ENCODE assay signal across 1 cellular context in genomic region chr6:79076881-79077641, GRCh38.
A peak's percentile ranks its signal among the peaks of the same experiment; 100 is the strongest.
TF ChIP-seq lines count a peak whose summit lies in the region.

No MANE protein-coding gene starts in this region.

TF ChIP-seq in K562, 482 proteins besides CTCF, POLR2A, EP300 and RAD21 (continued from another document and continues in another):
- TF ChIP-seq USF1 (CRISPR knock-in tag; IDR thresholded peaks at IDR 0.05) (no peak), FOSL1 (tag; conservative IDR thresholded peaks at IDR 0.05) (peak; percentile 42), PHF8 (IDR thresholded peaks at IDR 0.05; ENCODE audit: borderline replicate concordance, low read length) (peak; percentile 6; the same call in 1 of the 2 replicates), SMARCC2 (IDR thresholded peaks at IDR 0.05; ENCODE audit: low read depth) (no peak), PTBP1 (IDR thresholded peaks at IDR 0.05; ENCODE audit: low read depth, low read length) (no peak), MCM5 (IDR thresholded peaks at IDR 0.05; ENCODE audit: low read depth) (no peak), CXXC5 (CRISPR knock-in tag; IDR thresholded peaks at IDR 0.05) (peak; percentile 82), ZNF253 (CRISPR knock-in tag; conservative IDR thresholded peaks at IDR 0.05) (no peak), RBBP5 (IDR thresholded peaks at IDR 0.05; ENCODE audit: borderline replicate concordance, insufficient read depth, low read length, poor library complexity, severe bottlenecking) (peak; percentile 90), ATF1 (CRISPR knock-in tag; IDR thresholded peaks at IDR 0.05) (no peak), ATF1 (tag; IDR thresholded peaks at IDR 0.05) (peak; percentile 74), SOX6 (IDR thresholded peaks at IDR 0.05) (peak; percentile 75), RBFOX2 (IDR thresholded peaks at IDR 0.05; ENCODE audit: low read depth, low read length) (peak; percentile 88), DMBX1 (CRISPR knock-in tag; IDR thresholded peaks at IDR 0.05; ENCODE audit: borderline replicate concordance) (peak; percentile 80; the same call in 1 of the 2 replicates), ELF1 (tag; IDR thresholded peaks at IDR 0.05) (no peak), JUNB (CRISPR knock-in tag; conservative IDR thresholded peaks at IDR 0.05) (no peak), MIER1 (IDR thresholded peaks at IDR 0.05; ENCODE audit: low read depth) (no peak), RERE (CRISPR knock-in tag; IDR thresholded peaks at IDR 0.05; ENCODE audit: borderline replicate concordance) (no peak), ETV6 (IDR thresholded peaks at IDR 0.05; ENCODE audit: borderline replicate concordance in 1 of 2, low read depth in 2 of 2, low read length in 1 of 2) (no peak), ETV6 (CRISPR knock-in tag; IDR thresholded peaks at IDR 0.05; ENCODE audit: borderline replicate concordance) (no peak), THRAP3 (IDR thresholded peaks at IDR 0.05; ENCODE audit: borderline replicate concordance) (no peak), ZC3H4 (CRISPR knock-in tag; IDR thresholded peaks at IDR 0.05; ENCODE audit: borderline replicate concordance) (no peak), ZNF143 (CRISPR knock-in tag; IDR thresholded peaks at IDR 0.05) (no peak), ZNF12 (CRISPR knock-in tag; IDR thresholded peaks at IDR 0.05) (no peak), ZNF717 (CRISPR knock-in tag; IDR thresholded peaks at IDR 0.05) (no peak), NR2F6 (CRISPR knock-in tag; IDR thresholded peaks at IDR 0.05) (no peak), DDX20 (tag; IDR thresholded peaks at IDR 0.05; ENCODE audit: low read depth) (no peak), ILK (tag; IDR thresholded peaks at IDR 0.05; ENCODE audit: borderline replicate concordance, low read depth) (no peak), ZNF282 (CRISPR knock-in tag; IDR thresholded peaks at IDR 0.05) (no peak), WHSC1 (IDR thresholded peaks at IDR 0.05; ENCODE audit: low read length) (no peak), TCF3 (CRISPR knock-in tag; IDR thresholded peaks at IDR 0.05) (no peak), ETV5 (CRISPR knock-in tag; IDR thresholded peaks at IDR 0.05; ENCODE audit: low read depth) (no peak), ZNF518B (CRISPR knock-in tag; IDR thresholded peaks at IDR 0.05) (no peak), BACH1 (tag; IDR thresholded peaks at IDR 0.05) (0 out of 2 replicates have a peak, but pooled peaks have one; percentile 19), ELK1 (CRISPR knock-in tag; IDR thresholded peaks at IDR 0.05) (no peak), MYNN (IDR thresholded peaks at IDR 0.05) (0 out of 2 replicates have a peak, but pooled peaks have one; percentile 22), MYNN (CRISPR knock-in tag; IDR thresholded peaks at IDR 0.05) (no peak), ELF4 (CRISPR knock-in tag; IDR thresholded peaks at IDR 0.05) (no peak), ARHGAP35 (IDR thresholded peaks at IDR 0.05; ENCODE audit: partially characterized antibody) (no peak), KHSRP (IDR thresholded peaks at IDR 0.05) (no peak), ZNF436 (CRISPR knock-in tag; IDR thresholded peaks at IDR 0.05) (no peak), PYGO2 (tag; IDR thresholded peaks at IDR 0.05) (no peak), HNRNPUL1 (IDR thresholded peaks at IDR 0.05; ENCODE audit: low read length) (no peak), ZNF583 (CRISPR knock-in tag; IDR thresholded peaks at IDR 0.05) (0 out of 2 replicates have a peak, but pooled peaks have one; percentile 36), POLR2G (IDR thresholded peaks at IDR 0.05; ENCODE audit: low read depth, low read length) (peak; percentile 85), GABPA (tag; conservative IDR thresholded peaks at IDR 0.05; ENCODE audit: low read depth) (no peak), STAT6 (CRISPR knock-in tag; IDR thresholded peaks at IDR 0.05) (no peak), XRCC4 (IDR thresholded peaks at IDR 0.05; ENCODE audit: extremely low read depth, insufficient read depth, insufficient read length) (no peak), PCBP1 (IDR thresholded peaks at IDR 0.05; ENCODE audit: low read depth, low read length, poor library complexity, severe bottlenecking) (no peak), ZFX (CRISPR knock-in tag; IDR thresholded peaks at IDR 0.05) (peak; percentile 55), ELK3 (CRISPR knock-in tag; IDR thresholded peaks at IDR 0.05) (no peak), EZH2 (IDR thresholded peaks at IDR 0.05; ENCODE audit: borderline replicate concordance, low read depth, low read length) (no peak), ZNF584 (CRISPR knock-in tag; IDR thresholded peaks at IDR 0.05; ENCODE audit: low read depth) (peak; percentile 87), CSDE1 (IDR thresholded peaks at IDR 0.05) (no peak), KDM5B (IDR thresholded peaks at IDR 0.05; ENCODE audit: insufficient replicate concordance, low read depth, low read length) (no peak), ID3 (CRISPR knock-in tag; IDR thresholded peaks at IDR 0.05) (no peak), ID3 (tag; IDR thresholded peaks at IDR 0.05) (0 out of 2 replicates have a peak, but pooled peaks have one; percentile 46), STAT5A (IDR thresholded peaks at IDR 0.05; ENCODE audit: borderline replicate concordance, low read length) (no peak), VEZF1 (CRISPR knock-in tag; IDR thresholded peaks at IDR 0.05) (peak; percentile 74)
